ENCODE assay signal across 22 cellular contexts in genomic region chr6:125773387-125774341, GRCh38. TPM values are rescaled to one million over a fixed set of nuclear protein-coding genes. Genes with fewer than 3 reads are reported as not detected.
DNase-seq lines count a peak whose midpoint lies in the region; ATAC-seq, FAIRE-seq and TF ChIP-seq lines count a peak whose summit lies in the region.
"Had no signal": no experiment of that assay in that cellular context is flagged by ENCODE, and none has a peak within 500 bp of the region (broad histone marks: within the 10 kb centered on the region; RNA-seq: fewer than 3 reads in every experiment).

No MANE protein-coding gene starts in this region.

- peak; percentile 69 to 76 for ATAC-seq in activated T-cell treated with anti-CD3 and anti-CD28 coated beads, Interleukin-2, amount 50 U/mL, for 4 hours
- peak; percentile 75 for ATAC-seq in GM12878
- ATAC-seq in sciatic nerve: peak; percentile 58
- ATAC-seq: Panc1, WTC11 had no signal

- no peak for FAIRE-seq in GM12878 (lab: Jason Lieb, UNC)

- no peak for DNase-seq in activated T-cell treated with anti-CD3 and anti-CD28 coated beads, Interleukin-2, amount 50 U/mL, for 4 hours
- no peak for DNase-seq in activated T-cell treated with anti-CD3 and anti-CD28 coated beads, Interleukin-2, amount 50 U/mL, for 1 hour
- DNase-seq in HCEC 1CT (peak; percentile 56), GM12878 (ENCODE audit: low read depth, low spot score) (no peak), sciatic nerve (ENCODE audit: low spot score) (no peak), nephron progenitor cell (no peak), HK-2 (ENCODE audit: unreplicated experiment) (no peak)
- no peak for DNase-seq in activated CD4-positive, CD25-positive, alpha-beta regulatory T cell (lab: John Stamatoyannopoulos, UW)
- DNase-seq: activated naive CD8-positive, alpha-beta T cell treated with anti-CD3 and anti-CD28 coated beads, Interleukin-2, amount 10 ng/mL, durations not matched to agents 7 days and 5 days; endodermal cell; GOT3; hippocampal formation; NCI-H1105 treated with DMSO at 0.1 percent for 48 hours; SJCRH30; spleen had no signal

- H3K4me2 ChIP-seq in GM12878 (ENCODE audit: control insufficient read depth, insufficient read depth): 0 out of 2 replicates have a peak overlapping the region, but pooled peaks have one; percentile 48
- H3K4me2 ChIP-seq: BLaER1 treated with 17β-estradiol and CSF1 and Interleukin-3, amounts not matched to agents 10 nM and 100 nM had no signal

- H3K4me1 ChIP-seq in GM12878 (ENCODE audit: control insufficient read depth, insufficient read depth, low read length): no peaks in the 10 kb centered on the region
- H3K4me1 ChIP-seq: BLaER1 treated with 17β-estradiol and CSF1 and Interleukin-3, amounts not matched to agents 10 nM and 100 nM; SJCRH30 had no signal

- H3K4me3 ChIP-seq in GM12878: no peak overlapping the region
- H3K4me3 ChIP-seq: BLaER1 treated with 17β-estradiol and CSF1 and Interleukin-3, amounts not matched to agents 10 nM and 100 nM; SJCRH30; spleen had no signal

- CTCF ChIA-PET in GM12878 (lab: Yijun Ruan, JAX): interaction anchor here (0.6 to 2.3 kb wide), 3 partner anchors 144 to 461 kb away, joined by 3 to 9 read pairs (median 4); no protein-coding TSS in a partner anchor

- H3K9me3 ChIP-seq in GM12878 (replicated peaks; ENCODE audit: control insufficient read depth, insufficient read depth, low read length): no peaks in the 10 kb centered on the region
- H3K9me3 ChIP-seq: SJCRH30, spleen had no signal

- no peaks in the 10 kb centered on the region for H3K79me2 ChIP-seq in GM12878 (ENCODE audit: control insufficient read depth, insufficient read depth, low read length)

- TF ChIP-seq CTCF in GM12878 (IDR thresholded peaks at IDR 0.05 in 2 of 3, conservative IDR thresholded peaks at IDR 0.05 in 1 of 3; ENCODE audit: control insufficient read depth in 2 of 3, extremely low read depth in 1 of 3, insufficient read depth in 1 of 3, low read depth in 3 of 3, low read length in 3 of 3): no peak
- no peak for TF ChIP-seq CTCF in nephron progenitor cell (IDR thresholded peaks at IDR 0.05)

- intact Hi-C loops in GM12878 (cut with micrococcal nuclease; ENCODE audit: unreplicated experiment): no loop called here
- intact Hi-C loops in sciatic nerve (cut with DNase I): no loop called here

- TF ChIP-seq POLR2A in GM12878 (IDR thresholded peaks at IDR 0.05; ENCODE audit: low read depth, low read length): no peak

- no peaks in the 10 kb centered on the region for H4K20me1 ChIP-seq in GM12878 (ENCODE audit: control insufficient read depth, insufficient read depth)
- H4K20me1 ChIP-seq: BLaER1 treated with 17β-estradiol and CSF1 and Interleukin-3, amounts not matched to agents 10 nM and 100 nM had no signal

- H3K27ac ChIP-seq in GM12878 (ENCODE audit: control insufficient read depth, insufficient read depth): no peak overlapping the region
- H3K27ac ChIP-seq: BLaER1 treated with 17β-estradiol and CSF1 and Interleukin-3, amounts not matched to agents 10 nM and 100 nM; SJCRH30; spleen had no signal

- H3K4me1 Mint-ChIP-seq in activated T-cell treated with anti-CD3 and anti-CD28 coated beads, Interleukin-2, amount 50 U/mL, for 4 hours (ENCODE audit: low read depth): peaks cover 9% of the 10 kb centered on the region
- H3K4me1 Mint-ChIP-seq in nephron progenitor cell: peaks cover 5% of the 10 kb centered on the region

- no peak for TF ChIP-seq EP300 in GM12878 (IDR thresholded peaks at IDR 0.05; ENCODE audit: borderline replicate concordance in 1 of 2, control insufficient read depth in 1 of 2, low read depth in 2 of 2, low read length in 2 of 2)

- RAD21 ChIA-PET in GM12878 (lab: Charles Lee; ENCODE audit: unreplicated experiment): no interaction called here

- no peaks in the 10 kb centered on the region for H3K36me3 ChIP-seq in GM12878 (ENCODE audit: control insufficient read depth in 2 of 2, insufficient read depth in 2 of 2, low read length in 1 of 2)
- H3K36me3 ChIP-seq: BLaER1 treated with 17β-estradiol and CSF1 and Interleukin-3, amounts not matched to agents 10 nM and 100 nM; SJCRH30; spleen had no signal

- no peaks in the 10 kb centered on the region for H3K9me3 Mint-ChIP-seq in activated T-cell treated with anti-CD3 and anti-CD28 coated beads, Interleukin-2, amount 50 U/mL, for 4 hours
- peaks cover 7% of the 10 kb centered on the region for H3K9me3 Mint-ChIP-seq in nephron progenitor cell
- H3K9me3 Mint-ChIP-seq: activated naive CD8-positive, alpha-beta T cell treated with anti-CD3 and anti-CD28 coated beads, Interleukin-2, amount 10 ng/mL, durations not matched to agents 7 days and 5 days; activated T-helper 2 cell treated with anti-CD3 and anti-CD28 coated beads, Interferon-gamma antibody, Interleukin-2, Interleukin-4, amounts not matched to agents 10 μg/mL and 5 μg/mL and 100 μg/mL, durations not matched to agents 14 hours and 24 hours and 36 hours had no signal

- BruUV-seq in GM12878 (replicated peaks; lab: Mats Ljungman, UMichigan): no TSS peak

- peaks cover 6% of the 10 kb centered on the region for H3K27me3 Mint-ChIP-seq in activated T-cell treated with anti-CD3 and anti-CD28 coated beads, Interleukin-2, amount 50 U/mL, for 4 hours (ENCODE audit: low read depth)
- H3K27me3 Mint-ChIP-seq in nephron progenitor cell (ENCODE audit: low read depth, poor library complexity): peaks cover 6% of the 10 kb centered on the region

- no peak for TF ChIP-seq RAD21 in GM12878 (IDR thresholded peaks at IDR 0.05; ENCODE audit: insufficient read depth, low read depth, low read length)

- H3K9ac ChIP-seq in GM12878 (ENCODE audit: control insufficient read depth, insufficient read depth, low read length): no peak overlapping the region
- H3K9ac ChIP-seq: BLaER1 treated with 17β-estradiol and CSF1 and Interleukin-3, amounts not matched to agents 10 nM and 100 nM had no signal

- SMC1A ChIA-PET in GM12878 (lab: Charles Lee; ENCODE audit: uncharacterized antibody, unreplicated experiment): no interaction called here

- H3K27ac Mint-ChIP-seq in nephron progenitor cell: no peak overlapping the region
- H3K27ac Mint-ChIP-seq: activated naive CD8-positive, alpha-beta T cell treated with anti-CD3 and anti-CD28 coated beads, Interleukin-2, amount 10 ng/mL, durations not matched to agents 7 days and 5 days; activated T-helper 2 cell treated with anti-CD3 and anti-CD28 coated beads, Interferon-gamma antibody, Interleukin-2, Interleukin-4, amounts not matched to agents 10 μg/mL and 5 μg/mL and 100 μg/mL, durations not matched to agents 14 hours and 24 hours and 36 hours; brain; endodermal cell; WTC11 had no signal

- no peak overlapping the region for H2AFZ ChIP-seq in GM12878 (ENCODE audit: control insufficient read depth, low read depth, low read length)

- no peaks in the 10 kb centered on the region for H3K36me3 Mint-ChIP-seq in activated T-cell treated with anti-CD3 and anti-CD28 coated beads, Interleukin-2, amount 50 U/mL, for 4 hours (ENCODE audit: insufficient read depth)
- H3K36me3 Mint-ChIP-seq in nephron progenitor cell (ENCODE audit: low read depth): no peaks in the 10 kb centered on the region
- H3K36me3 Mint-ChIP-seq: activated naive CD8-positive, alpha-beta T cell treated with anti-CD3 and anti-CD28 coated beads, Interleukin-2, amount 10 ng/mL, durations not matched to agents 7 days and 5 days; brain had no signal

- H3K27me3 ChIP-seq in GM12878 (replicated peaks in 1 of 2; ENCODE audit: control insufficient read depth in 2 of 2, insufficient read depth in 2 of 2, low read length in 1 of 2): no peaks in the 10 kb centered on the region; a peak in 1 of 4 replicates
- H3K27me3 ChIP-seq: BLaER1 treated with 17β-estradiol and CSF1 and Interleukin-3, amounts not matched to agents 10 nM and 100 nM; SJCRH30 had no signal

- no peak overlapping the region for H3K4me3 Mint-ChIP-seq in activated T-cell treated with anti-CD3 and anti-CD28 coated beads, Interleukin-2, amount 50 U/mL, for 4 hours
- no peak overlapping the region for H3K4me3 Mint-ChIP-seq in nephron progenitor cell
- H3K4me3 Mint-ChIP-seq: activated naive CD8-positive, alpha-beta T cell treated with anti-CD3 and anti-CD28 coated beads, Interleukin-2, amount 10 ng/mL, durations not matched to agents 7 days and 5 days; brain; endodermal cell; WTC11 had no signal

- in situ Hi-C loops in GM12878 (cut with MboI): loop anchor here (25.0 kb wide), 3 partner anchors 611 to 1339 kb away; partner anchors contain the start of genes RSPO3 and TPD52L1

- 39% methylated on average over 4 of the region's 4 CpGs for WGBS in GM12878 (ENCODE audit: insufficient coverage, insufficient replicate concordance, low lambda C conversion rate, missing lambda C conversion rate)

- POLR2A ChIA-PET in GM12878 (lab: Charles Lee): no interaction called here

RNA-seq across cellular contexts. Expression of gene NCOA7, which starts 17.1 kb away (rescaled TPM):
- 10 to 100 TPM; 47.8 to 58.8 (median 57.8) TPM for total RNA-seq in activated T-cell treated with anti-CD3 and anti-CD28 coated beads, Interleukin-2, amount 50 U/mL, for 4 hours
- 24.6 and 31.1 TPM in 2 replicates for total RNA-seq in GM12878 (2013; cell fraction: nucleolus; rRNA removed)
- total RNA-seq in GM12878 (2014; rRNA removed) (24.5 and 29.8 TPM in 2 replicates), GM12878 (2014; rRNA removed; fragmentation: Illumina TruSeq; extraction: Trizol) (43.8 and 44.9 TPM in 2 replicates), GM12878 (2021) (46.1 and 50.3 TPM in 2 replicates), sciatic nerve (69.0 TPM)
- polyA plus RNA-seq in GM12878 (2011; ENCODE audit: low read depth): 17.0 TPM
- polyA plus RNA-seq in GM12878 (2011; rRNA removed) (50.0 and 55.5 TPM in 2 replicates), GM12878 (2014; fragmentation: Illumina TruSeq; extraction: Trizol) (49.7 and 55.3 TPM in 2 replicates), GM12878 (2014; fragmentation: Nextera tagmentation; extraction: Ambion mirVana) (10 to 100 TPM; 18.9 to 28.8 TPM), GM12878 (2014; rRNA removed) (20.1 and 21.4 TPM in 2 replicates), GM12878 (2016; fragmentation: Nextera tagmentation; extraction: Ambion mirVana) (10 to 100 TPM; 32.9 to 35.4 TPM)
- polyA plus RNA-seq in GM12878 (2011; cell fraction: cytosol; rRNA removed): 24.8 and 27.7 TPM in 2 replicates
- polyA plus RNA-seq in GM12878 (2011; cell fraction: nucleus; rRNA removed): 21.3 and 27.9 TPM in 2 replicates
- polyA plus RNA-seq in GM12878 (2012): 19.6 and 24.0 TPM in 2 replicates
- 80.7 and 105 TPM in 2 replicates for polyA minus RNA-seq in GM12878 (2011; rRNA and poly(A)+ RNA removed)
- polyA minus RNA-seq in GM12878 (2011; cell fraction: cytosol; rRNA and poly(A)+ RNA removed): 25.5 and 28.4 TPM in 2 replicates
- polyA minus RNA-seq in GM12878 (2011; cell fraction: nucleus; rRNA and poly(A)+ RNA removed): 19.9 and 34.3 TPM in 2 replicates

RNA-seq across cellular contexts. Expression of gene HEY2, which starts 24.2 kb away (rescaled TPM):
- total RNA-seq in activated T-cell treated with anti-CD3 and anti-CD28 coated beads, Interleukin-2, amount 50 U/mL, for 4 hours: under 1 TPM in 1 of 3 donors, not detected in 2; 0.10 TPM
- 0.17 TPM in 1 of 2 replicates, not detected in the other for total RNA-seq in GM12878 (2013; cell fraction: nucleolus; rRNA removed)
- total RNA-seq in GM12878 (2014; rRNA removed): 0.11 TPM in 1 of 2 replicates, not detected in the other
- total RNA-seq in GM12878 (2014; rRNA removed; fragmentation: Illumina TruSeq; extraction: Trizol): 0.09 TPM in 1 of 2 replicates, not detected in the other
- total RNA-seq in GM12878 (2021): 0.08 and 0.11 TPM in 2 replicates
- polyA plus RNA-seq in GM12878 (2011; ENCODE audit: low read depth): 0.22 TPM
- not detected in 2 replicates for polyA plus RNA-seq in GM12878 (2011; rRNA removed)
- polyA plus RNA-seq in GM12878 (2011; cell fraction: cytosol; rRNA removed): not detected in 2 replicates
- 0.04 TPM in 1 of 2 replicates, not detected in the other for polyA plus RNA-seq in GM12878 (2011; cell fraction: nucleus; rRNA removed)
- polyA plus RNA-seq in GM12878 (2012): 0.24 TPM in 2 replicates
- 0.01 TPM in 1 of 2 replicates, not detected in the other for polyA plus RNA-seq in GM12878 (2014; fragmentation: Illumina TruSeq; extraction: Trizol)
- polyA plus RNA-seq in GM12878 (2014; fragmentation: Nextera tagmentation; extraction: Ambion mirVana): not detected
- polyA plus RNA-seq in GM12878 (2014; rRNA removed): 0.08 and 0.09 TPM in 2 replicates
- under 1 TPM; 0.14 to 0.32 TPM for polyA plus RNA-seq in GM12878 (2016; fragmentation: Nextera tagmentation; extraction: Ambion mirVana)
- polyA minus RNA-seq in GM12878 (2011; rRNA and poly(A)+ RNA removed): not detected in 2 replicates
- polyA minus RNA-seq in GM12878 (2011; cell fraction: cytosol; rRNA and poly(A)+ RNA removed): not detected in 2 replicates
- polyA minus RNA-seq in GM12878 (2011; cell fraction: nucleus; rRNA and poly(A)+ RNA removed): not detected in 2 replicates
- total RNA-seq in sciatic nerve: 4.3 TPM
- total RNA-seq: activated T-helper 2 cell treated with anti-CD3 and anti-CD28 coated beads, Interferon-gamma antibody, Interleukin-2, Interleukin-4, amounts not matched to agents 10 μg/mL and 5 μg/mL and 100 μg/mL, durations not matched to agents 14 hours and 24 hours and 36 hours; NCI-H460; T-helper 2 cell treated with Interferon-gamma antibody and Interleukin-4, amounts not matched to agents 100 ng/mL and 5 ng/mL, for 36 hours had no signal
